In the genomic region with DNA sequence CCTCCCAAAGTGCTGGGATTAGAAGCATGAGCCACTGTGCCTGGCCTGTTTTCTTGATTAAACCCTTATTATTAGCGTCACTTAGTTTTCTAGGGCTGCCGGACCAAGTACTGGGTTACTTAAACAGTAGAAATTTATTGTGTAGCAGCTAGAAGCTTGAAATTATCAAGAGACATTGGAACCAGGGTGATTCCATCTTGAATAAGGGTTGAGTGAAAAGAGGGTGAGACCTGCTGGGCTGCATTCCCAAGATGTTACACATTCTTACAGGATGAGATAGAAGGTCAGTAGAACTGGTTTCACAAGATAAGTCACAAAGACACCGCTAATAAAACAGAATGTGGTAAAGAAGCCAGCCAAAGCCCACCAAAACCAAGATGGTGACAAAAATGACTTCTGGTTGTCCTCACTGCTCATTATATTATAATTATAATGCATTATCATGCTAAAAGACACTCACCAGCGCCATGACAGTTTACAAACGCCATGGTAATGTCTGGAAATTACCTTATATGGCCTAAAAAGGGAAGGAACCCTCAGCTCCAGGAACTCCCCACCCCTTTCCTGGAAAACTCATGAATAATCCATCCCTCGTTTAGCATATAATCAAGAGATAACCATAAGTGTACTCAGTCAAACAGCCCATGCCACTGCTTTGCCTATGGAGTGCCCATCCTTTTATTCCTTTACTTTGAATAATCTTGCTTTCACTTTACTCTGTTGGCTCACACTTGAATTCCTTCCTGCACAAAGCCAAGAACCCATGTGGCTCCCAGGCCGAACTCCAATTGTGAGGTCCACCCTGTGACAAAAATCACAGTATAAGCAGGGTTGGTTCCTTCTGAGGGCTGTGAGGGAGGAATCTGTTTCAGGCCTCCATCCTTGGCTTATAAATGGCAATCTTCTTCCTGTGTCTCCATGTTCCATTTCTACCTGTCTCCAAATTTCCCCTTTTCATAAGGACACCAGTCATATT, we compare ENCODE assay signal across 8 cellular contexts. TPM values are rescaled to one million over a fixed set of nuclear protein-coding genes. Genes with fewer than 3 reads are reported as not detected.
DNase-seq lines count a peak whose midpoint lies in the region; ATAC-seq and TF ChIP-seq lines count a peak whose summit lies in the region.
"Had no signal": no experiment of that assay in that cellular context is flagged by ENCODE, and none has a peak within 500 bp of the region (broad histone marks: within the 10 kb centered on the region; RNA-seq: fewer than 3 reads in every experiment).

No MANE protein-coding gene starts in this region.

- peak; percentile 59 for ATAC-seq in upper lobe of right lung
- ATAC-seq in mucosa of descending colon: no peak

- in situ Hi-C loops in brain microvascular endothelial cell (cut with HindIII; ENCODE audit: low pct_ligation_motif_present, low sequenced_read_pairs): no loop called here

- peak overlapping the region; percentile 77 for H3K9ac ChIP-seq in HUES48 (ENCODE audit: low read depth, low read length)
- H3K9ac ChIP-seq in colonic mucosa (ENCODE audit: low read depth in 2 of 2, low read length in 2 of 2): no peak overlapping the region

- peak; percentile 35 for DNase-seq in brain microvascular endothelial cell
- DNase-seq in iPS-NIHi11 (ENCODE audit: low spot score): peak; percentile 51
- no peak for DNase-seq in upper lobe of right lung
- DNase-seq in NAMALWA (ENCODE audit: low spot score): no peak
- no peak for DNase-seq in mucosa of descending colon
- DNase-seq in colonic mucosa: no peak
- DNase-seq: NK-92 treated with Interleukin-12 subunit alpha and Interleukin-12 subunit beta, amount 100 ng/mL, for 24 hours had no signal

- peaks cover 37% of the 10 kb centered on the region for H3K4me1 ChIP-seq in HUES48 (ENCODE audit: control insufficient read depth, insufficient read depth, low read length)
- no peaks in the 10 kb centered on the region for H3K4me1 ChIP-seq in upper lobe of right lung
- H3K4me1 ChIP-seq in mucosa of descending colon (ENCODE audit: low read depth): no peaks in the 10 kb centered on the region
- no peaks in the 10 kb centered on the region for H3K4me1 ChIP-seq in colonic mucosa

- peak overlapping the region; percentile 20; the same call in 1 of the 2 replicates for H3K4me3 ChIP-seq in HUES48 (ENCODE audit: low read depth, low read length)
- H3K4me3 ChIP-seq in brain microvascular endothelial cell (ENCODE audit: low read depth, low read length): no peak overlapping the region
- no peak overlapping the region for H3K4me3 ChIP-seq in upper lobe of right lung
- H3K4me3 ChIP-seq in mucosa of descending colon: no peak overlapping the region
- H3K4me3 ChIP-seq in colonic mucosa: no peak overlapping the region

- intact Hi-C loops in upper lobe of right lung (cut with DNase I): no loop called here
- intact Hi-C loops in mucosa of descending colon (cut with DNase I, micrococcal nuclease): no loop called here
- intact Hi-C loops in colonic mucosa (cut with DNase I): no loop called here

- TF ChIP-seq CTCF in brain microvascular endothelial cell (IDR thresholded peaks at IDR 0.05; ENCODE audit: low read depth, low read length, missing control alignments): no peak
- no peak for TF ChIP-seq CTCF in upper lobe of right lung (IDR thresholded peaks at IDR 0.05)
- no peak for TF ChIP-seq CTCF in mucosa of descending colon (IDR thresholded peaks at IDR 0.05)
- TF ChIP-seq CTCF in colonic mucosa (IDR thresholded peaks at IDR 0.05): no peak

- H3K27ac ChIP-seq in HUES48 (ENCODE audit: low read depth, low read length) (peak overlapping the region; percentile 79), brain microvascular endothelial cell (no peak overlapping the region), upper lobe of right lung (no peak overlapping the region), colonic mucosa (no peak overlapping the region)

- H3K36me3 ChIP-seq in HUES48 (ENCODE audit: control insufficient read depth, insufficient read depth, low read length): no peaks in the 10 kb centered on the region
- no peaks in the 10 kb centered on the region for H3K36me3 ChIP-seq in brain microvascular endothelial cell (replicated peaks)
- H3K36me3 ChIP-seq in upper lobe of right lung: no peaks in the 10 kb centered on the region
- no peaks in the 10 kb centered on the region for H3K36me3 ChIP-seq in mucosa of descending colon (ENCODE audit: low read depth)
- no peaks in the 10 kb centered on the region for H3K36me3 ChIP-seq in colonic mucosa

- H3K9me3 ChIP-seq in HUES48 (ENCODE audit: control insufficient read depth, insufficient read depth, low read length) (no peaks in the 10 kb centered on the region), upper lobe of right lung (no peaks in the 10 kb centered on the region), mucosa of descending colon (no peaks in the 10 kb centered on the region), colonic mucosa (no peaks in the 10 kb centered on the region)

- no peaks in the 10 kb centered on the region for H3K27me3 ChIP-seq in HUES48 (ENCODE audit: control insufficient read depth, insufficient read depth, low read length)
- H3K27me3 ChIP-seq in brain microvascular endothelial cell (replicated peaks): no peaks in the 10 kb centered on the region
- H3K27me3 ChIP-seq in upper lobe of right lung: no peaks in the 10 kb centered on the region
- no peaks in the 10 kb centered on the region for H3K27me3 ChIP-seq in colonic mucosa

RNA-seq across cellular contexts. Expression of a gene that starts 18.9 kb away (rescaled TPM):
- 221 TPM for total RNA-seq in upper lobe of right lung
- total RNA-seq in mucosa of descending colon: 100 to 1,000 TPM in 2 of 3 donors, 10 to 100 TPM in 1; 28.1 to 246 (median 108) TPM
- 10 to 100 TPM; 20.4 to 81.8 TPM for total RNA-seq in colonic mucosa

Comparison
In these comparisons a context has a peak if more than half of its experiments do, and no peak if none do; other contexts are left out.
1. DNase-seq: peak in brain microvascular endothelial cell (single experiment) and iPS-NIHi11 (single experiment); none in upper lobe of right lung (single experiment), NAMALWA (single experiment), mucosa of descending colon (0 of 3) and colonic mucosa (single experiment).